ENCODE assay signal across 8 cellular contexts in the genomic region with DNA sequence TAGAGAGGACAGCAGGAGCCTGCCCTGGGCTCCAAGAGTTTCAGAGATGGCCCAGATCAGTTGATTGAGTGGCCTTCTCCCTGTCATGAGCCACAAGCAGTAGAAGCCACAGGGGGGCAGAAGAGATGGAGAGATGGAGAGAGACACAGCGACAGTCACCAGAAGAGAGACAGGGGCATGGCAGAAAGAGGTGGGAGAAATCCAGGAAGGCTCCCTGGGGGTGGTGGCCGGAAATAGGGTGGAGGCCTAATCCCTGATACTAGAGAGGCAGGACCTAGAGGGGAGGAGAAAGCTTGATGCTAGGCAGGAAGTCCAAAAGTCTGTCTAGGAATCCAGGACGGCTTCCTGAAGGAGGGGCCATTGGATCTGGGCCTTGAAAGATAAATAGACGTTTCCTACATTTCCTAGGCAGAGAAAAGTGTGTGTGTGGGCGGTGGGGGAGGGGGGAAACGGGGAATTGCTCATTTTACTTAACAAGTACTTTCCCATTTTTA. TPM values are rescaled to one million over a fixed set of nuclear protein-coding genes. Genes with fewer than 3 reads are reported as not detected.
DNase-seq lines count a peak whose midpoint lies in the region; ATAC-seq and TF ChIP-seq lines count a peak whose summit lies in the region.

No MANE protein-coding gene starts in this region.

- POLR2A ChIA-PET in AG04449 (lab: Yijun Ruan, JAX), result interaction anchor here (0.7 to 4.5 kb wide), 5 partner anchors 9 to 16 kb away, joined by 3 to 35 read pairs (median 4); a partner anchor contains a TSS

- ATAC-seq in natural killer cell, result peak in 2 of 3 donors; percentile 19 to 35

- H3K4me3 ChIP-seq in AG04449 (ENCODE audit: low read depth, low read length), result no peak overlapping the region

- no peaks in the 10 kb centered on the region for H3K36me3 Mint-ChIP-seq in T-helper 2 cell treated with Interferon-gamma antibody and Interleukin-4, amounts not matched to agents 5 μg/mL and 100 μg/mL, for 36 hours (ENCODE audit: low read depth)
- H3K36me3 Mint-ChIP-seq in dendritic cell treated with granulocyte-macrophage colony-stimulating factor and Interleukin-4, amounts not matched to agents 40 ng/mL and 50 ng/mL, for 4 days (ENCODE audit: low read depth), result no peaks in the 10 kb centered on the region
- H3K36me3 Mint-ChIP-seq in natural killer cell, result no peaks in the 10 kb centered on the region

- DNase-seq in AG04449 (ENCODE audit: low read depth, low spot score) (no peak), H4 (ENCODE audit: low spot score) (peak; percentile 84), natural killer cell (no peak), NCI-H146 treated with DMSO at 0.1 percent for 48 hours (lab: John Stamatoyannopoulos, UW; ENCODE audit: unreplicated experiment) (no peak), dedifferentiated amniotic fluid mesenchymal stem cell (ENCODE audit: extremely low spot score) (no peak), cerebellar nuclear complex (lab: John Stamatoyannopoulos, UW) (no peak)
- DNase-seq in T-helper 2 cell treated with Interferon-gamma antibody and Interleukin-4, amounts not matched to agents 5 μg/mL and 100 μg/mL, for 36 hours (ENCODE audit: low spot score), result no peak

- H3K4me3 Mint-ChIP-seq in T-helper 2 cell treated with Interferon-gamma antibody and Interleukin-4, amounts not matched to agents 5 μg/mL and 100 μg/mL, for 36 hours, result no peak overlapping the region
- no peak overlapping the region for H3K4me3 Mint-ChIP-seq in dendritic cell treated with granulocyte-macrophage colony-stimulating factor and Interleukin-4, amounts not matched to agents 40 ng/mL and 50 ng/mL, for 4 days
- H3K4me3 Mint-ChIP-seq in natural killer cell, result no peak overlapping the region

- peak overlapping the region; percentile 67 for H3K27ac Mint-ChIP-seq in T-helper 2 cell treated with Interferon-gamma antibody and Interleukin-4, amounts not matched to agents 5 μg/mL and 100 μg/mL, for 36 hours
- peak overlapping the region; percentile 19 for H3K27ac Mint-ChIP-seq in dendritic cell treated with granulocyte-macrophage colony-stimulating factor and Interleukin-4, amounts not matched to agents 40 ng/mL and 50 ng/mL, for 4 days
- peak overlapping the region in 1 of 2 donors; percentile 5 for H3K27ac Mint-ChIP-seq in natural killer cell

- CTCF ChIA-PET in AG04449 (lab: Yijun Ruan, JAX), result interaction anchor here (1.0 to 5.1 kb wide), 7 partner anchors 8 to 49 kb away, joined by 3 to 45 read pairs (median 3); no protein-coding TSS in a partner anchor

- H3K27me3 Mint-ChIP-seq in T-helper 2 cell treated with Interferon-gamma antibody and Interleukin-4, amounts not matched to agents 5 μg/mL and 100 μg/mL, for 36 hours (ENCODE audit: low read depth), result no peaks in the 10 kb centered on the region
- H3K27me3 Mint-ChIP-seq in dendritic cell treated with granulocyte-macrophage colony-stimulating factor and Interleukin-4, amounts not matched to agents 40 ng/mL and 50 ng/mL, for 4 days, result no peaks in the 10 kb centered on the region
- no peaks in the 10 kb centered on the region for H3K27me3 Mint-ChIP-seq in natural killer cell (ENCODE audit: low read depth in 2 of 2)

- intact Hi-C loops in dendritic cell treated with granulocyte-macrophage colony-stimulating factor and Interleukin-4, amounts not matched to agents 40 ng/mL and 50 ng/mL, for 4 days (cut with micrococcal nuclease), result no loop called here
- intact Hi-C loops in natural killer cell (cut with micrococcal nuclease), result loop anchor here (1.0 kb wide), 2 partner anchors 45 to 116 kb away; a partner anchor contains a TSS

- H3K4me1 Mint-ChIP-seq in T-helper 2 cell treated with Interferon-gamma antibody and Interleukin-4, amounts not matched to agents 5 μg/mL and 100 μg/mL, for 36 hours (ENCODE audit: low read depth), result peaks cover 21% of the 10 kb centered on the region
- peaks cover 22% of the 10 kb centered on the region for H3K4me1 Mint-ChIP-seq in dendritic cell treated with granulocyte-macrophage colony-stimulating factor and Interleukin-4, amounts not matched to agents 40 ng/mL and 50 ng/mL, for 4 days (ENCODE audit: low read depth)
- peaks cover 12 to 22% of the 10 kb centered on the region in 2 donors for H3K4me1 Mint-ChIP-seq in natural killer cell

- H3K9me3 Mint-ChIP-seq in T-helper 2 cell treated with Interferon-gamma antibody and Interleukin-4, amounts not matched to agents 5 μg/mL and 100 μg/mL, for 36 hours, result no peaks in the 10 kb centered on the region
- H3K9me3 Mint-ChIP-seq in dendritic cell treated with granulocyte-macrophage colony-stimulating factor and Interleukin-4, amounts not matched to agents 40 ng/mL and 50 ng/mL, for 4 days, result no peaks in the 10 kb centered on the region
- no peaks in the 10 kb centered on the region for H3K9me3 Mint-ChIP-seq in natural killer cell

- peak; percentile 13 for TF ChIP-seq CTCF in AG04449 (IDR thresholded peaks at IDR 0.05; ENCODE audit: insufficient read depth, low read length, missing control alignments)
- peak; percentile 34 for TF ChIP-seq CTCF in natural killer cell (IDR thresholded peaks at IDR 0.05)

RNA-seq across cellular contexts. Expression of a gene that starts 9.6 kb away (rescaled TPM):
- 975 and 1,019 TPM in 2 replicates for total RNA-seq in H4 (2014; rRNA removed; shearing (Covaris generic))
- total RNA-seq in natural killer cell, result 100 to 1,000 TPM; 239 to 283 (median 266) TPM

RNA-seq across cellular contexts. Expression of a gene that starts 45.0 kb away (rescaled TPM):
- 134 and 136 TPM in 2 replicates for total RNA-seq in H4 (2014; rRNA removed; shearing (Covaris generic))
- 100 to 1,000 TPM; 137 to 161 (median 149) TPM for total RNA-seq in natural killer cell
